8 cellular contexts compared by ENCODE assay signal in genomic region chr6:93416575-93417420, GRCh38. TPM values are rescaled to one million over a fixed set of nuclear protein-coding genes. Genes with fewer than 3 reads are reported as not detected.
DNase-seq lines count a peak whose midpoint lies in the region; ATAC-seq and TF ChIP-seq lines count a peak whose summit lies in the region.

No MANE protein-coding gene starts in this region.

- peak overlapping the region; percentile 0 for H3K27ac Mint-ChIP-seq in glutamatergic neuron (ENCODE audit: unreplicated experiment)

- peaks cover 5% of the 10 kb centered on the region for H3K9me3 Mint-ChIP-seq in glutamatergic neuron (ENCODE audit: unreplicated experiment)

- peak overlapping the region in 1 of 2 donors; percentile 49 for H3K27ac ChIP-seq in ovary

- no peak for ATAC-seq in HG02763 (IDR thresholded peaks at IDR 0.05; ENCODE audit: unreplicated experiment)
- no peak for ATAC-seq in HG03135 (IDR thresholded peaks at IDR 0.05; ENCODE audit: unreplicated experiment)

- no peak for TF ChIP-seq POLR2A in ovary (IDR thresholded peaks at IDR 0.05)

- H3K4me3 ChIP-seq in ovary: peak overlapping the region; percentile 49

- peak overlapping the region; percentile 97 for H3K4me3 Mint-ChIP-seq in glutamatergic neuron (ENCODE audit: unreplicated experiment)

- peaks cover 14% of the 10 kb centered on the region for H3K27me3 Mint-ChIP-seq in glutamatergic neuron (ENCODE audit: unreplicated experiment)

- TF ChIP-seq EP300 in ovary (IDR thresholded peaks at IDR 0.05): no peak

- intact Hi-C loops in ovary (cut with DNase I): no loop called here

- H3K36me3 ChIP-seq in ovary: no peaks in the 10 kb centered on the region

- peak; percentile 7 for DNase-seq in AG08396 (ENCODE audit: low spot score)
- peak; percentile 29 for DNase-seq in HS-5 (ENCODE audit: low read depth)
- peak; percentile 82 for DNase-seq in SK-N-DZ (ENCODE audit: low spot score)
- DNase-seq in glutamatergic neuron: peak; percentile 60
- peak; percentile 20 to 41 (median 26) for DNase-seq in ovary
- DNase-seq in Kasumi-1 (lab: John Stamatoyannopoulos, UW): no peak

- no peaks in the 10 kb centered on the region for H3K9me3 ChIP-seq in ovary

- H3K27me3 ChIP-seq in ovary: no peaks in the 10 kb centered on the region

- TF ChIP-seq CTCF in glutamatergic neuron (IDR thresholded peaks at IDR 0.05; ENCODE audit: partially characterized antibody, unreplicated experiment): no peak
- no peak for TF ChIP-seq CTCF in ovary (IDR thresholded peaks at IDR 0.05)

- H3K4me1 Mint-ChIP-seq in glutamatergic neuron (ENCODE audit: low read depth, unreplicated experiment): peaks cover 3% of the 10 kb centered on the region

- no peaks in the 10 kb centered on the region for H3K36me3 Mint-ChIP-seq in glutamatergic neuron (ENCODE audit: unreplicated experiment)

- 1% methylated on average over 75 to 76 of the region's 76 CpGs for WGBS in ovary, 3 donors

- H3K4me1 ChIP-seq in ovary (ENCODE audit: insufficient read depth): peaks cover 3% of the 10 kb centered on the region

RNA-seq across cellular contexts. Expression of gene EPHA7, which starts 2.6 kb away (rescaled TPM):
- 11.3 and 11.9 TPM in 2 replicates for polyA plus RNA-seq in SK-N-DZ (2014; cell fraction: cytosol; rRNA removed)
- 13.9 and 15.8 TPM in 2 replicates for polyA plus RNA-seq in SK-N-DZ (2014; cell fraction: nucleus; rRNA removed)
- total RNA-seq in glutamatergic neuron (ENCODE audit: unreplicated experiment) (3.6 TPM), ovary (1 to 10 TPM in 6 of 7 donors, under 1 TPM in 1; 0.95 to 3.0 (median 1.9) TPM)
- 1 to 10 TPM in 1 of 2 donors, under 1 TPM in 1; 0.64 to 1.0 TPM for polyA plus RNA-seq in ovary

Comparison
In these comparisons a context has a peak if more than half of its experiments do, and no peak if none do; other contexts are left out.
1. DNase-seq: peak in AG08396 (single experiment), HS-5 (single experiment), SK-N-DZ (single experiment), glutamatergic neuron (single experiment) and ovary (5 of 5); none in Kasumi-1 (0 of 2).